15 cellular contexts compared by ENCODE assay signal in the genomic region with DNA sequence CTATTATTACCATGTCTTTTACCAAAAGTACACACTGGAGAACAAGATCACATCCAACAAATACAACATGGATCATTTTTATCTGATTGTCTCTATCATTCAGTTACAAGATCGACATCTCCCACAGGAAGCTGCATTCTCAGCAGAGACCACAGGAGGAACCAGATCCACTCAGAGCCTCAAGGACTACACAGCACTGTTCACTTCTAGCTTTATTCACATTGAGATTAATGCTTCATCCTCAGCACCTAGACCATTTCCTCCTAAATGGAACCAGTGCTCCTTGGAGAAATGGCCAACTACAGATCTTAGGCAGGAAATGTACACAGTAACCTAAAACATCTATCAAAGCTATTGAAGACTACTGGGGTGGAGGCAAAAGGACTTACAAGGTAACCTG. TPM values are rescaled to one million over a fixed set of nuclear protein-coding genes. Genes with fewer than 3 reads are reported as not detected.
DNase-seq lines count a peak whose midpoint lies in the region; ATAC-seq and TF ChIP-seq lines count a peak whose summit lies in the region.
"Had no signal": no experiment of that assay in that cellular context is flagged by ENCODE, and none has a peak within 500 bp of the region (broad histone marks: within the 10 kb centered on the region; RNA-seq: fewer than 3 reads in every experiment).

No MANE protein-coding gene starts in this region.

- no peaks in the 10 kb centered on the region for H3K27me3 ChIP-seq in BE2C
- H3K27me3 ChIP-seq in CD8-positive, alpha-beta T cell (ENCODE audit: insufficient read depth, low read length), result no peaks in the 10 kb centered on the region

- H3K4me1 Mint-ChIP-seq in CD8-positive, alpha-beta T cell (ENCODE audit: low read depth), result peaks cover 9% of the 10 kb centered on the region
- H3K4me1 Mint-ChIP-seq: central memory CD8-positive, alpha-beta T cell had no signal

- CTCF ChIA-PET in CD8-positive, alpha-beta T cell (lab: Charles Lee), result no interaction called here

- peaks cover 67% of the 10 kb centered on the region for H3K36me3 Mint-ChIP-seq in CD8-positive, alpha-beta T cell

- no peak overlapping the region for H3K4me3 Mint-ChIP-seq in CD8-positive, alpha-beta T cell
- H3K4me3 Mint-ChIP-seq: central memory CD8-positive, alpha-beta T cell had no signal

- H3K27me3 Mint-ChIP-seq in CD8-positive, alpha-beta T cell (ENCODE audit: low read depth), result no peaks in the 10 kb centered on the region
- H3K27me3 Mint-ChIP-seq: central memory CD8-positive, alpha-beta T cell had no signal

- POLR2A ChIA-PET in CD8-positive, alpha-beta T cell (lab: Charles Lee), result no interaction called here

- ATAC-seq in CD8-positive, alpha-beta T cell, result no peak

- intact Hi-C loops in CD8-positive, alpha-beta T cell (cut with DNase I, micrococcal nuclease), result no loop called here

- H3K36me3 ChIP-seq in BE2C, result peaks cover 87% of the 10 kb centered on the region
- H3K36me3 ChIP-seq in CD8-positive, alpha-beta T cell (ENCODE audit: insufficient read depth, low read length), result peaks cover 4% of the 10 kb centered on the region

- in situ Hi-C loops in SK-MEL-5 (cut with HindIII; ENCODE audit: low pct_unique_long_range_greater_than_20kb, low sequenced_read_pairs), result no loop called here

- no peak for DNase-seq in BE2C
- DNase-seq in CD8-positive, alpha-beta T cell, result no peak
- DNase-seq in SK-MEL-5 (ENCODE audit: low read depth, low spot score), result peak; percentile 43
- DNase-seq in epithelial cell of proximal tubule (ENCODE audit: low read depth), result no peak
- no peak for DNase-seq in NCI-H526 treated with DMSO at 0.1 percent for 48 hours (lab: John Stamatoyannopoulos, UW)
- no peak for DNase-seq in COLO668 (lab: John Stamatoyannopoulos, UW; ENCODE audit: unreplicated experiment)
- no peak for DNase-seq in NCI-H2081 treated with DMSO at 0.1 percent for 48 hours (lab: John Stamatoyannopoulos, UW)
- DNase-seq: activated effector memory CD4-positive, alpha-beta T cell treated with Interleukin-2 at 50 U/mL for 16 hours; DMS79 treated with DMSO at 0.1 percent for 48 hours; effector memory CD4-positive, alpha-beta T cell; islet precursor cell; NCI-H1694 treated with DMSO at 0.1 percent for 48 hours had no signal

- H3K4me3 ChIP-seq in BE2C (ENCODE audit: low read depth, low read length), result no peak overlapping the region
- no peak overlapping the region for H3K4me3 ChIP-seq in CD8-positive, alpha-beta T cell (ENCODE audit: low read depth, low read length)
- H3K4me3 ChIP-seq in epithelial cell of proximal tubule (ENCODE audit: low read depth, low read length), result no peak overlapping the region
- H3K4me3 ChIP-seq: skin epidermis, thoracic aorta had no signal

- no peaks in the 10 kb centered on the region for H3K9me3 Mint-ChIP-seq in CD8-positive, alpha-beta T cell
- H3K9me3 Mint-ChIP-seq: central memory CD8-positive, alpha-beta T cell had no signal

- TF ChIP-seq CTCF in BE2C (IDR thresholded peaks at IDR 0.05; ENCODE audit: low read depth, low read length) (peak; percentile 24), epithelial cell of proximal tubule (conservative IDR thresholded peaks at IDR 0.05; ENCODE audit: low read depth, low read length) (peak; percentile 21)
- TF ChIP-seq CTCF in CD8-positive, alpha-beta T cell (IDR thresholded peaks at IDR 0.05), result no peak

- no peak overlapping the region for H3K27ac ChIP-seq in CD8-positive, alpha-beta T cell (ENCODE audit: low read depth, low read length)
- H3K27ac ChIP-seq: skin epidermis, thoracic aorta had no signal

- no peaks in the 10 kb centered on the region for H3K4me1 ChIP-seq in BE2C
- H3K4me1 ChIP-seq in CD8-positive, alpha-beta T cell (ENCODE audit: insufficient read depth, low read length), result no peaks in the 10 kb centered on the region

- peak overlapping the region; percentile 8 for H3K27ac Mint-ChIP-seq in CD8-positive, alpha-beta T cell

- no peaks in the 10 kb centered on the region for H3K9me3 ChIP-seq in BE2C
- no peaks in the 10 kb centered on the region for H3K9me3 ChIP-seq in CD8-positive, alpha-beta T cell (ENCODE audit: low read length)
- H3K9me3 ChIP-seq: thoracic aorta had no signal

RNA-seq across cellular contexts. Expression of a gene that starts 13.3 kb away (rescaled TPM):
- 84.6 TPM for polyA plus RNA-seq in BE2C (2012; ENCODE audit: insufficient read depth, insufficient read length, low read depth)
- 10 to 100 TPM; 12.4 to 13.0 TPM for total RNA-seq in CD8-positive, alpha-beta T cell
- total RNA-seq in SK-MEL-5 (2014; rRNA removed; shearing (Covaris generic)), result 108 and 121 TPM in 2 replicates
- polyA plus RNA-seq in SK-MEL-5 (2015; cell fraction: cytosol; rRNA removed), result 123 and 153 TPM in 2 replicates
- 59.1 and 60.0 TPM in 2 replicates for polyA plus RNA-seq in SK-MEL-5 (2015; cell fraction: nucleus; rRNA removed)
- total RNA-seq in epithelial cell of proximal tubule, result 71.1 and 73.2 TPM in 2 replicates

RNA-seq across cellular contexts. Expression of a gene that starts 23.1 kb away (rescaled TPM):
- polyA plus RNA-seq in BE2C (2012; ENCODE audit: insufficient read depth, insufficient read length, low read depth), result 273 TPM
- 10 to 100 TPM; 68.1 to 71.1 TPM for total RNA-seq in CD8-positive, alpha-beta T cell
- total RNA-seq in SK-MEL-5 (2014; rRNA removed; shearing (Covaris generic)), result 566 and 620 TPM in 2 replicates
- 466 and 549 TPM in 2 replicates for polyA plus RNA-seq in SK-MEL-5 (2015; cell fraction: cytosol; rRNA removed)
- 181 and 183 TPM in 2 replicates for polyA plus RNA-seq in SK-MEL-5 (2015; cell fraction: nucleus; rRNA removed)
- total RNA-seq in epithelial cell of proximal tubule, result 295 and 368 TPM in 2 replicates
